8 cellular contexts compared by ENCODE assay signal in genomic region chr5:80407735-80408474, GRCh38. TPM values are rescaled to one million over a fixed set of nuclear protein-coding genes. Genes with fewer than 3 reads are reported as not detected.
A peak's percentile ranks its signal among the peaks of the same experiment; 100 is the strongest.
DNase-seq lines count a peak whose midpoint lies in the region; ATAC-seq and TF ChIP-seq lines count a peak whose summit lies in the region.

TSS of gene ZFYVE16 (plus strand) at chr5:80408064. CDS start at chr5:80434148, 26,084 bp downstream.

- H3K4me3 ChIP-seq in thymus (ENCODE audit: low read length) = peak within 1 kb of the TSS; percentile 95

- H3K27ac ChIP-seq in thymus (ENCODE audit: low read depth) = peak within 1 kb of the TSS; percentile 98

- peak within 1 kb of the TSS; percentile 100 for H3K27ac Mint-ChIP-seq in activated naive CD8-positive, alpha-beta T cell treated with anti-CD3 and anti-CD28 coated beads, Interleukin-2, amount 10 ng/mL, durations not matched to agents 7 days and 5 days
- peak within 1 kb of the TSS; percentile 99 for H3K27ac Mint-ChIP-seq in osteocyte (ENCODE audit: unreplicated experiment)

- ATAC-seq in HG02642 (IDR thresholded peaks at IDR 0.05; ENCODE audit: poor library complexity, unreplicated experiment) = peak; percentile 88
- peak; percentile 96 for ATAC-seq in activated naive CD8-positive, alpha-beta T cell treated with anti-CD3 and anti-CD28 coated beads, Interleukin-2, amount 10 ng/mL, durations not matched to agents 7 days and 5 days (ENCODE audit: low read depth)

- under 1% methylated on average over 64 of the region's 64 CpGs for WGBS in thymus

- peaks cover 5% of the 10 kb centered on the region for H3K4me1 ChIP-seq in thymus (ENCODE audit: control insufficient read depth, insufficient read depth, low read length)

- H3K36me3 ChIP-seq in thymus (ENCODE audit: control insufficient read depth, insufficient read depth) = no peaks in the 10 kb centered on the region

- no peaks in the 10 kb centered on the region for H3K27me3 ChIP-seq in thymus (ENCODE audit: control insufficient read depth, insufficient read depth)

- H3K9me3 ChIP-seq in thymus (ENCODE audit: control insufficient read depth) = no peaks in the 10 kb centered on the region

- DNase-seq in GM10266 (ENCODE audit: extremely low spot score) = peak; percentile 92
- peak; percentile 87 for DNase-seq in NCI-H1105 (lab: John Stamatoyannopoulos, UW)
- DNase-seq in SKM-1 treated with dmso at 0.1 percent for 144 hours (lab: John Stamatoyannopoulos, UW; ENCODE audit: unreplicated experiment) = peak; percentile 95
- DNase-seq in activated naive CD8-positive, alpha-beta T cell treated with anti-CD3 and anti-CD28 coated beads, Interleukin-2, amount 10 ng/mL, durations not matched to agents 7 days and 5 days = peak; percentile 96
- peak; percentile 95 to 100 (median 98) for DNase-seq in head of caudate nucleus
- DNase-seq in osteocyte (ENCODE audit: extremely low spot score, unreplicated experiment) = peak; percentile 99

- intact Hi-C loops in head of caudate nucleus (cut with DNase I) = loop anchor here (5.0 kb wide), 1 partner anchor 36 kb away; no protein-coding TSS in a partner anchor

- peaks cover 1% of the 10 kb centered on the region for H3K36me3 Mint-ChIP-seq in activated naive CD8-positive, alpha-beta T cell treated with anti-CD3 and anti-CD28 coated beads, Interleukin-2, amount 10 ng/mL, durations not matched to agents 7 days and 5 days
- H3K36me3 Mint-ChIP-seq in osteocyte (ENCODE audit: unreplicated experiment) = no peaks in the 10 kb centered on the region

- H3K27me3 Mint-ChIP-seq in activated naive CD8-positive, alpha-beta T cell treated with anti-CD3 and anti-CD28 coated beads, Interleukin-2, amount 10 ng/mL, durations not matched to agents 7 days and 5 days = peaks cover 4% of the 10 kb centered on the region
- H3K27me3 Mint-ChIP-seq in osteocyte (ENCODE audit: unreplicated experiment) = peaks cover 3% of the 10 kb centered on the region

- peaks cover 12% of the 10 kb centered on the region for H3K4me1 Mint-ChIP-seq in activated naive CD8-positive, alpha-beta T cell treated with anti-CD3 and anti-CD28 coated beads, Interleukin-2, amount 10 ng/mL, durations not matched to agents 7 days and 5 days
- peaks cover 32% of the 10 kb centered on the region for H3K4me1 Mint-ChIP-seq in osteocyte (ENCODE audit: unreplicated experiment)

- no peaks in the 10 kb centered on the region for H3K9me3 Mint-ChIP-seq in activated naive CD8-positive, alpha-beta T cell treated with anti-CD3 and anti-CD28 coated beads, Interleukin-2, amount 10 ng/mL, durations not matched to agents 7 days and 5 days
- no peaks in the 10 kb centered on the region for H3K9me3 Mint-ChIP-seq in osteocyte (ENCODE audit: unreplicated experiment)

- no peak for TF ChIP-seq CTCF in GM10266 (IDR thresholded peaks at IDR 0.05; ENCODE audit: control insufficient read depth, insufficient read depth, low read depth, missing control alignments)
- peak; percentile 48 for TF ChIP-seq CTCF in osteocyte (IDR thresholded peaks at IDR 0.05)

- H3K4me3 Mint-ChIP-seq in activated naive CD8-positive, alpha-beta T cell treated with anti-CD3 and anti-CD28 coated beads, Interleukin-2, amount 10 ng/mL, durations not matched to agents 7 days and 5 days = peak within 1 kb of the TSS; percentile 97
- H3K4me3 Mint-ChIP-seq in osteocyte (ENCODE audit: unreplicated experiment) = peak within 1 kb of the TSS; percentile 85

- POLR2A ChIA-PET in activated naive CD8-positive, alpha-beta T cell treated with anti-CD3 and anti-CD28 coated beads, Interleukin-2, amount 10 ng/mL, durations not matched to agents 7 days and 5 days (lab: Charles Lee) = interaction anchor here (1.0 kb wide), 1 partner anchor 247 kb away, joined by 3 read pairs; the partner anchor contains the start of gene DHFR

RNA-seq across cellular contexts. Expression of gene ZFYVE16, which starts in this region (rescaled TPM):
- 10 to 100 TPM; 17.4 to 20.8 TPM for total RNA-seq in activated naive CD8-positive, alpha-beta T cell treated with anti-CD3 and anti-CD28 coated beads, Interleukin-2, amount 10 ng/mL, durations not matched to agents 7 days and 5 days
- total RNA-seq in osteocyte = 53.6 and 56.3 TPM in 2 replicates
- 23.3 TPM for polyA plus RNA-seq in thymus

Comparison
In these comparisons a context has a peak if more than half of its experiments do, and no peak if none do; other contexts are left out.
1. Peak in every context shown above with its lines: DNase-seq, ATAC-seq, H3K4me3 ChIP-seq and H3K27ac ChIP-seq.